ENCODE assay signal across 9 cellular contexts in genomic region chr10:68334672-68335467, GRCh38. TPM values are rescaled to one million over a fixed set of nuclear protein-coding genes. Genes with fewer than 3 reads are reported as not detected.
A peak's percentile ranks its signal among the peaks of the same experiment; 100 is the strongest.
DNase-seq lines count a peak whose midpoint lies in the region; ATAC-seq, FAIRE-seq and TF ChIP-seq lines count a peak whose summit lies in the region.
"Had no signal": no experiment of that assay in that cellular context is flagged by ENCODE, and none has a peak within 500 bp of the region (broad histone marks: within the 10 kb centered on the region; RNA-seq: fewer than 3 reads in every experiment).

No MANE protein-coding gene starts in this region.

- WGBS in GM12878 (ENCODE audit: insufficient coverage, insufficient replicate concordance, low lambda C conversion rate, missing lambda C conversion rate) = 0% methylated on average over 8 of the region's 8 CpGs
- WGBS in mesodermal cell (ENCODE audit: insufficient coverage in 2 of 2), 2 experiments = no CpG with 5 or more reads among the region's 8 CpGs

- DNase-seq in cardiac muscle cell (ENCODE audit: low read depth in 1 of 2, low spot score in 1 of 2) (no peak), left cardiac atrium (no peak), GM12878 (ENCODE audit: low read depth, low spot score) (no peak), uterus (no peak), kidney glomerular epithelial cell (lab: John Stamatoyannopoulos, UW) (no peak), H4 (ENCODE audit: low spot score) (no peak)
- DNase-seq: activated CD4-positive, CD25-positive, alpha-beta regulatory T cell treated with anti-CD3 and anti-CD28 coated beads, Interleukin-2, amount 50 U/mL, for 72 hours had no signal

- ATAC-seq in left cardiac atrium (no peak), GM12878 (no peak), HG03175 (IDR thresholded peaks at IDR 0.05; ENCODE audit: unreplicated experiment) (no peak)

- peak overlapping the region; percentile 51 for H3K9ac ChIP-seq in GM12878 (ENCODE audit: control insufficient read depth, insufficient read depth, low read length)

- TF ChIP-seq RAD21 in GM12878 (IDR thresholded peaks at IDR 0.05; ENCODE audit: insufficient read depth, low read depth, low read length) = no peak

- RAD21 ChIA-PET in GM12878 (lab: Charles Lee; ENCODE audit: unreplicated experiment) = interaction anchor here (1.5 kb wide), 1 partner anchor 122 kb away, joined by 5 read pairs; no protein-coding TSS in a partner anchor

- H3K79me2 ChIP-seq in GM12878 (ENCODE audit: control insufficient read depth, insufficient read depth, low read length) = peaks cover 85% of the 10 kb centered on the region

- H3K27ac ChIP-seq in cardiac muscle cell (no peak overlapping the region), GM12878 (ENCODE audit: control insufficient read depth, insufficient read depth) (0 out of 2 replicates have a peak overlapping the region, but pooled peaks have one; percentile 2), mesodermal cell (ENCODE audit: low read depth, low read length, severe bottlenecking) (peak overlapping the region; percentile 30), uterus (peak overlapping the region in 1 of 2 donors; percentile 99)

- H3K4me3 ChIP-seq in cardiac muscle cell (peak overlapping the region; percentile 82), GM12878 (peak overlapping the region; percentile 99), mesodermal cell (ENCODE audit: extremely low read depth, insufficient read depth, low read length, poor library complexity, severe bottlenecking) (peak overlapping the region; percentile 94), uterus (peak overlapping the region; percentile 10 to 98)

- H3K4me1 ChIP-seq in cardiac muscle cell (ENCODE audit: low read depth) (peaks cover 37% of the 10 kb centered on the region), GM12878 (ENCODE audit: control insufficient read depth, insufficient read depth, low read length) (no peaks in the 10 kb centered on the region; the same call in 1 of the 2 replicates), mesodermal cell (ENCODE audit: control insufficient read depth, insufficient read depth, low read length, poor library complexity, severe bottlenecking) (peaks cover 9% of the 10 kb centered on the region), uterus (no peaks in the 10 kb centered on the region)

- no peak for TF ChIP-seq EP300 in GM12878 (IDR thresholded peaks at IDR 0.05; ENCODE audit: borderline replicate concordance in 1 of 2, control insufficient read depth in 1 of 2, low read depth in 2 of 2, low read length in 2 of 2)

- no peak for FAIRE-seq in GM12878 (lab: Jason Lieb, UNC)

- CTCF ChIA-PET in GM12878 (lab: Yijun Ruan, JAX) = interaction anchor here (1.0 to 5.2 kb wide), 6 partner anchors 13 to 123 kb away, joined by 3 to 32 read pairs (median 8); no protein-coding TSS in a partner anchor

- POLR2A ChIA-PET in GM12878 (lab: Charles Lee) = interaction anchor here (0.7 to 5.7 kb wide), 3 partner anchors 21 to 162 kb away, joined by 3 to 37 read pairs (median 6); no protein-coding TSS in a partner anchor

- H3K4me2 ChIP-seq in GM12878 (ENCODE audit: control insufficient read depth, insufficient read depth) = peak overlapping the region; percentile 83

- no peak for TF ChIP-seq CTCF in cardiac muscle cell (IDR thresholded peaks at IDR 0.05; ENCODE audit: low read depth, low read length)
- TF ChIP-seq CTCF in GM12878 (IDR thresholded peaks at IDR 0.05 in 2 of 3, conservative IDR thresholded peaks at IDR 0.05 in 1 of 3; ENCODE audit: control insufficient read depth in 2 of 3, extremely low read depth in 1 of 3, insufficient read depth in 1 of 3, low read depth in 3 of 3, low read length in 3 of 3) = no peak
- no peak for TF ChIP-seq CTCF in uterus (IDR thresholded peaks at IDR 0.05)

- H2AFZ ChIP-seq in GM12878 (ENCODE audit: control insufficient read depth, low read depth, low read length) = no peak overlapping the region

- TF ChIP-seq POLR2A in GM12878 (IDR thresholded peaks at IDR 0.05; ENCODE audit: low read depth, low read length) = no peak
- no peak for TF ChIP-seq POLR2A in uterus (IDR thresholded peaks at IDR 0.05)

- intact Hi-C loops in left cardiac atrium (cut with DNase I) = loop anchor here in 1 of 2 donors (10.0 kb wide), 1 partner anchor 260 kb away; the partner anchor contains the start of gene HERC4
- intact Hi-C loops in GM12878 (cut with micrococcal nuclease; ENCODE audit: unreplicated experiment) = loop anchor here (5.0 to 10.0 kb wide), 2 partner anchors 453 to 570 kb away; partner anchors contain the start of genes DDX50 and SIRT1
- intact Hi-C loops in uterus (cut with DNase I; ENCODE audit: low total_unique reads) = no loop called here

- H3K9me3 ChIP-seq in cardiac muscle cell (ENCODE audit: low read depth) = no peaks in the 10 kb centered on the region
- H3K9me3 ChIP-seq in GM12878 (replicated peaks; ENCODE audit: control insufficient read depth, insufficient read depth, low read length) = no peaks in the 10 kb centered on the region
- H3K9me3 ChIP-seq in mesodermal cell (ENCODE audit: control insufficient read depth, low read length) = no peaks in the 10 kb centered on the region
- H3K9me3 ChIP-seq in uterus = no peaks in the 10 kb centered on the region

- H4K20me1 ChIP-seq in GM12878 (ENCODE audit: control insufficient read depth, insufficient read depth) = no peaks in the 10 kb centered on the region; the same call in 1 of the 2 replicates

- in situ Hi-C loops in GM12878 (cut with MboI) = loop anchor here (5.0 kb wide), 1 partner anchor 448 kb away; no protein-coding TSS in a partner anchor

- H3K36me3 ChIP-seq in cardiac muscle cell (peaks cover 21% of the 10 kb centered on the region), GM12878 (ENCODE audit: control insufficient read depth in 2 of 2, insufficient read depth in 2 of 2, low read length in 1 of 2) (peaks cover 2 to 17% of the 10 kb centered on the region in 2 experiments), mesodermal cell (ENCODE audit: control insufficient read depth, insufficient read depth, low read length) (peaks cover 45% of the 10 kb centered on the region), uterus (no peaks in the 10 kb centered on the region)

- SMC1A ChIA-PET in GM12878 (lab: Charles Lee; ENCODE audit: uncharacterized antibody, unreplicated experiment) = interaction anchor here (1.8 to 2.2 kb wide), 2 partner anchors 14 to 122 kb away, joined by 4 to 16 read pairs; no protein-coding TSS in a partner anchor

- H3K27me3 ChIP-seq in cardiac muscle cell = no peaks in the 10 kb centered on the region
- H3K27me3 ChIP-seq in GM12878 (replicated peaks in 1 of 2; ENCODE audit: control insufficient read depth in 2 of 2, insufficient read depth in 2 of 2, low read length in 1 of 2) = no peaks in the 10 kb centered on the region
- H3K27me3 ChIP-seq in uterus = no peaks in the 10 kb centered on the region

- no TSS peak for BruUV-seq in GM12878 (replicated peaks; lab: Mats Ljungman, UMichigan)

TF ChIP-seq in GM12878, 131 proteins besides CTCF, POLR2A, EP300 and RAD21 (continues in another document):
- no peak for TF ChIP-seq PAX5 (IDR thresholded peaks at IDR 0.05; ENCODE audit: borderline replicate concordance, low read depth, low read length)

RNA-seq across cellular contexts. Expression of gene PBLD, which starts 2.1 kb away (rescaled TPM):
- total RNA-seq in cardiac muscle cell (4.5 and 4.6 TPM in 2 replicates), left cardiac atrium (1 to 10 TPM; 3.1 to 4.1 TPM), GM12878 (2014; rRNA removed) (2.0 and 3.3 TPM in 2 replicates), GM12878 (2014; rRNA removed; fragmentation: Illumina TruSeq; extraction: Trizol) (2.5 and 2.8 TPM in 2 replicates), GM12878 (2021) (1.5 and 1.9 TPM in 2 replicates), uterus (10 to 100 TPM in 1 of 4 donors, 1 to 10 TPM in 2, under 1 TPM in 1; 0.88 to 14.0 (median 7.1) TPM)
- polyA plus RNA-seq in cardiac muscle cell (4.6 and 5.6 TPM in 2 replicates), GM12878 (2011; rRNA removed) (0.68 and 0.78 TPM in 2 replicates), GM12878 (2014; fragmentation: Illumina TruSeq; extraction: Trizol) (2.8 and 3.4 TPM in 2 replicates), GM12878 (2014; fragmentation: Nextera tagmentation; extraction: Ambion mirVana) (1 to 10 TPM; 1.0 to 1.2 TPM), GM12878 (2014; rRNA removed) (1.4 and 1.6 TPM in 2 replicates), GM12878 (2016; fragmentation: Nextera tagmentation; extraction: Ambion mirVana) (1 to 10 TPM; 1.4 to 2.0 TPM)
- 3.4 and 4.6 TPM in 2 replicates for total RNA-seq in GM12878 (2013; cell fraction: nucleolus; rRNA removed)
- 1.5 TPM for polyA plus RNA-seq in GM12878 (2011; ENCODE audit: low read depth)
- 0.42 and 0.51 TPM in 2 replicates for polyA plus RNA-seq in GM12878 (2011; cell fraction: cytosol; rRNA removed)
- 0.52 and 0.64 TPM in 2 replicates for polyA plus RNA-seq in GM12878 (2011; cell fraction: nucleus; rRNA removed)
- 1.2 and 1.4 TPM in 2 replicates for polyA plus RNA-seq in GM12878 (2012)
- 0.36 and 0.95 TPM in 2 replicates for polyA minus RNA-seq in GM12878 (2011; rRNA and poly(A)+ RNA removed)
- polyA minus RNA-seq in GM12878 (2011; cell fraction: cytosol; rRNA and poly(A)+ RNA removed) = not detected in 2 replicates
- polyA minus RNA-seq in GM12878 (2011; cell fraction: nucleus; rRNA and poly(A)+ RNA removed) = 0.24 and 1.1 TPM in 2 replicates
- polyA plus RNA-seq in mesodermal cell (2013, experiment 1 of 2) = 2.6 TPM
- 2.4 TPM for polyA plus RNA-seq in mesodermal cell (2013, experiment 2 of 2)
- total RNA-seq in H4 (2014; rRNA removed; shearing (Covaris generic)) = 2.3 and 3.1 TPM in 2 replicates

RNA-seq across cellular contexts. Expression of gene HNRNPH3, which starts 3.0 kb away (rescaled TPM):
- total RNA-seq in cardiac muscle cell = 34.8 and 96.1 TPM in 2 replicates
- 182 and 249 TPM in 2 replicates for polyA plus RNA-seq in cardiac muscle cell
- 100 to 1,000 TPM in 1 of 2 donors, 10 to 100 TPM in 1; 81.5 to 130 TPM for total RNA-seq in left cardiac atrium
- total RNA-seq in GM12878 (2013; cell fraction: nucleolus; rRNA removed) = 34.5 and 42.7 TPM in 2 replicates
- total RNA-seq in GM12878 (2014; rRNA removed) = 20.1 and 23.4 TPM in 2 replicates
- 21.1 and 24.0 TPM in 2 replicates for total RNA-seq in GM12878 (2014; rRNA removed; fragmentation: Illumina TruSeq; extraction: Trizol)
- 98.1 and 104 TPM in 2 replicates for total RNA-seq in GM12878 (2021)
- 121 TPM for polyA plus RNA-seq in GM12878 (2011; ENCODE audit: low read depth)
- polyA plus RNA-seq in GM12878 (2011; rRNA removed) = 139 and 198 TPM in 2 replicates
- polyA plus RNA-seq in GM12878 (2011; cell fraction: cytosol; rRNA removed) = 37.0 and 48.8 TPM in 2 replicates
- polyA plus RNA-seq in GM12878 (2011; cell fraction: nucleus; rRNA removed) = 65.8 and 101 TPM in 2 replicates
- polyA plus RNA-seq in GM12878 (2012) = 129 and 161 TPM in 2 replicates
- polyA plus RNA-seq in GM12878 (2014; fragmentation: Illumina TruSeq; extraction: Trizol) = 292 and 414 TPM in 2 replicates
- polyA plus RNA-seq in GM12878 (2014; fragmentation: Nextera tagmentation; extraction: Ambion mirVana) = 10 to 100 TPM; 76.0 to 98.7 TPM
- polyA plus RNA-seq in GM12878 (2014; rRNA removed) = 142 and 181 TPM in 2 replicates
- polyA plus RNA-seq in GM12878 (2016; fragmentation: Nextera tagmentation; extraction: Ambion mirVana) = 100 to 1,000 TPM; 198 to 230 TPM
- polyA minus RNA-seq in GM12878 (2011; rRNA and poly(A)+ RNA removed) = 51.1 and 78.9 TPM in 2 replicates
- 16.0 and 28.8 TPM in 2 replicates for polyA minus RNA-seq in GM12878 (2011; cell fraction: cytosol; rRNA and poly(A)+ RNA removed)
- polyA minus RNA-seq in GM12878 (2011; cell fraction: nucleus; rRNA and poly(A)+ RNA removed) = 22.0 and 41.7 TPM in 2 replicates
- 212 TPM for polyA plus RNA-seq in mesodermal cell (2013, experiment 1 of 2)
- polyA plus RNA-seq in mesodermal cell (2013, experiment 2 of 2) = 230 TPM
- 100 to 1,000 TPM in 1 of 4 donors, 10 to 100 TPM in 3; 30.0 to 144 (median 63.7) TPM for total RNA-seq in uterus
- total RNA-seq in H4 (2014; rRNA removed; shearing (Covaris generic)) = 15.1 and 21.1 TPM in 2 replicates
